21 cellular contexts compared by ENCODE assay signal in genomic region chr20:52008874-52009273, GRCh38.
"Had no signal": no experiment of that assay in that cellular context is flagged by ENCODE, and none has a peak within 500 bp of the region (broad histone marks: within the 10 kb centered on the region; RNA-seq: fewer than 3 reads in every experiment).

No MANE protein-coding gene starts in this region.

- H3K9ac ChIP-seq: KMS-11 had no signal

- H3K4me2 ChIP-seq: KMS-11 had no signal

- H3K4me1 ChIP-seq: SJSA1 had no signal

- FAIRE-seq: RCC 7860 had no signal

- H3K27ac ChIP-seq: KMS-11, SJSA1, SK-N-MC had no signal

- H3K36me3 ChIP-seq: SJSA1 had no signal

- H3K4me3 ChIP-seq: SJSA1, SK-N-MC had no signal

- H3K27me3 ChIP-seq: SJSA1 had no signal

- DNase-seq: Kasumi-1, MM.1S, NCI-H1092 treated with DMSO at 0.1 percent for 48 hours, NCI-H1436, NCI-H187, NCI-H2029, NCI-H2081 treated with DMSO at 0.1 percent for 48 hours, NCI-H2171, NCI-H226, NCI-H446, NCI-H510A, NCI-H524 treated with DMSO at 0.1 percent for 48 hours, NCI-H69, NCI-H774, Right ventricle myocardium superior, RPMI8226, SIG-M5 had no signal
